ENCODE assay signal across 8 cellular contexts in the genomic region with DNA sequence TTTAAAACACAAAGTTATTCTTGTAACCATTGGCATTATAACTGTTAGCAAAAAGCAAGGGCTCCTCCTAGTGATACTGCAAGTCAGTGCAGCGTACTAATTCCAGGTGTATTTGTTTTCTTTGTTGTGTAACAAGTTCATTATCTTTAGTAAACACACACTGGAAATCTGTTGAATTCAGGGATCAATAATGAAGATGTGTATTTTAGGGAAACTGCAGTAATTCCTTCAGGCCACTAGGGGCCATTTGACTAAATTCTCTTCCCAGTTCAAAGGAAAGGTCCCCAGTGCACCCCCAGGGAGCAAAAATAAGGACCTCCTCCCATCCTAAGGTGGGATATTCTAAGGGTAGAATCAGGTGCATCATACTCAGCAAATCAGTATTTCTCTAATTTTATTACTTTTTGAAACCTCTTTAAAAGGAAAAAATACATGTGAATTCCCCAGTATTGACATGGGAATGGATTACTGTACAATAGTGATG.
DNase-seq lines count a peak whose midpoint lies in the region; ATAC-seq and TF ChIP-seq lines count a peak whose summit lies in the region.

No MANE protein-coding gene starts in this region.

- H3K27me3 Mint-ChIP-seq in osteocyte (ENCODE audit: unreplicated experiment) = peaks cover 6% of the 10 kb centered on the region

- H3K9me3 Mint-ChIP-seq in osteocyte (ENCODE audit: unreplicated experiment) = no peaks in the 10 kb centered on the region

- peaks cover 4% of the 10 kb centered on the region for H3K36me3 Mint-ChIP-seq in osteocyte (ENCODE audit: unreplicated experiment)

- H3K4me1 Mint-ChIP-seq in osteocyte (ENCODE audit: unreplicated experiment) = peaks cover 23% of the 10 kb centered on the region

- H3K4me3 ChIP-seq in cardiac fibroblast (replicated peaks in 1 of 2; ENCODE audit: low read depth in 2 of 2, low read length in 2 of 2) = no peak overlapping the region

- DNase-seq in ELR (ENCODE audit: low read depth) = peak; percentile 54
- peak; percentile 16 for DNase-seq in NAMALWA (ENCODE audit: low spot score)
- DNase-seq in cardiac fibroblast (ENCODE audit: low read depth in 2 of 2) = peak; percentile 59 to 68
- DNase-seq in osteocyte (ENCODE audit: extremely low spot score, unreplicated experiment) = no peak
- no peak for DNase-seq in effector CD4-positive, alpha-beta T cell
- no peak for DNase-seq in GDM1 (lab: John Stamatoyannopoulos, UW)
- DNase-seq in stimulated activated CD4-positive, alpha-beta T cell treated with anti-CD3 and anti-CD28 coated beads, Interleukin-1b, Interleukin-23, amount 100 ng/mL, for 48 hours = no peak

- TF ChIP-seq CTCF in cardiac fibroblast (IDR thresholded peaks at IDR 0.05; ENCODE audit: low read depth, low read length) (peak; percentile 69), osteocyte (IDR thresholded peaks at IDR 0.05) (peak; percentile 69)

- no peak overlapping the region for H3K4me3 Mint-ChIP-seq in osteocyte (ENCODE audit: unreplicated experiment)

- H3K27ac Mint-ChIP-seq in osteocyte (ENCODE audit: unreplicated experiment) = no peak overlapping the region

- ATAC-seq in GM21423 (IDR thresholded peaks at IDR 0.05; ENCODE audit: unreplicated experiment) = no peak

Comparison
In these comparisons a context has a peak if more than half of its experiments do, and no peak if none do; other contexts are left out.
1. DNase-seq: peak in ELR (single experiment), NAMALWA (single experiment) and cardiac fibroblast (2 of 2); none in osteocyte (single experiment), effector CD4-positive, alpha-beta T cell (single experiment), GDM1 (single experiment) and stimulated activated CD4-positive, alpha-beta T cell treated with anti-CD3 and anti-CD28 coated beads, Interleukin-1b, Interleukin-23, amount 100 ng/mL, for 48 hours (single experiment).